ENCODE assay signal across 17 cellular contexts in the genomic region with DNA sequence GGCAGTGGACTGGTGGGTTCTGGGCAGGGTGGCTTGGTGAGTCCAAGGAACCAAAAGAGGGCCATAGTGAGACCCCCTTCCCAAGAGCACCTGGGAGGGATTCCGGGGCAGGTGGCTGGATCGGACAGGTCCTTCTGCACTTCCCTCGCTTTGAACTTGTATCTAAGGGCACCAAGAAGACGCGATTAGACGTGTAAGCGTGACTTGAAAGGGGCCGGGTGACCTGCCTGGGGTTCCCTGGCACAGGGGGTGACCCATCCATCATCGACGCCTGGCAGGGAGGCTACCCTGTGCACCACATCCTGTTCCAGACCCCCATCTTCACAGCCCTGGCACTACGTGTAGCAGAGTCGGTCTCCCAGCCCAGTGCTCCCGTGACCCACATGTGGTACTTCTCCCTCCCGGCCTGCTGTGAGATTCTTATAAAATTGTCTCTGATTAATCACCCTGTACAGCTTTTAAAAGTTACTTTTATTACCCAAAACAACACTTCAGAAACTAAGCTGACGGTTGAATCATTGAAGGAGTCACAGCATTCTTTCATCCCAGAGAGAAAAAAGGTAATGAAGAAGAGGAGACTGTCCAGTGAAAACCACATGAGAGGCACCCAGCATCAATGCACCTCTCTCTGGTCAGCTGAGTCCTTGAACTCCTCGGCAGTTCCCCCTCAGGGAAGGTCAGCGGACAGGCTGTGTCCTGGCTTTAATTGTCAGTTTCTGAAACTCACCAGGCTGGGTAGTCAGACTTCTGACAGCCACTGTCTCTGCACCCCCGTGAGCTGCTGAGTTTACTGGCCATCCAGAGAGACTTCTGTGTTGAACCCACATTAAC. TPM values are rescaled to one million over a fixed set of nuclear protein-coding genes. Genes with fewer than 3 reads are reported as not detected.
DNase-seq lines count a peak whose midpoint lies in the region; ATAC-seq, FAIRE-seq and TF ChIP-seq lines count a peak whose summit lies in the region.
"Had no signal": no experiment of that assay in that cellular context is flagged by ENCODE, and none has a peak within 500 bp of the region (broad histone marks: within the 10 kb centered on the region; RNA-seq: fewer than 3 reads in every experiment).

No MANE protein-coding gene starts in this region.

- H3K9ac ChIP-seq in SK-N-SH (no peak overlapping the region), keratinocyte (ENCODE audit: control insufficient read depth, extremely low read depth, insufficient read depth, low read length) (peak overlapping the region; percentile 50), neural progenitor cell (no peak overlapping the region)

- H3K27me3 ChIP-seq in cardiac muscle cell (no peaks in the 10 kb centered on the region), SK-N-SH (ENCODE audit: insufficient read depth) (no peaks in the 10 kb centered on the region), keratinocyte (ENCODE audit: control insufficient read depth, extremely low read depth, insufficient read depth, low read length) (no peaks in the 10 kb centered on the region), uterus (no peaks in the 10 kb centered on the region), neural progenitor cell (no peaks in the 10 kb centered on the region)
- H3K27me3 ChIP-seq: heart right ventricle had no signal

- H3K79me2 ChIP-seq in SK-N-SH (ENCODE audit: insufficient read depth) (peaks cover 100% of the 10 kb centered on the region), keratinocyte (ENCODE audit: control insufficient read depth, insufficient read depth, low read length) (peaks cover 94% of the 10 kb centered on the region), neural progenitor cell (ENCODE audit: low read depth) (peaks cover 100% of the 10 kb centered on the region)

- H3K27ac Mint-ChIP-seq in neural progenitor cell = no peak overlapping the region
- H3K27ac Mint-ChIP-seq in stimulated activated naive B cell treated with anti-CD40 and anti-IgM and Interleukin-4, amounts not matched to agents 10 μg/mL and 1 μg/mL and 100 μg/mL, for 72 hours = no peak overlapping the region
- H3K27ac Mint-ChIP-seq: activated naive CD8-positive, alpha-beta T cell; IgD-negative memory B cell; type B pancreatic cell had no signal

- POLR2A ChIA-PET in SK-N-SH (lab: Yijun Ruan, JAX) = interaction anchor here (1.3 kb wide), 1 partner anchor 36 kb away, joined by 4 read pairs; no protein-coding TSS in a partner anchor

- peak; percentile 41; the same call in 1 of the 2 replicates for TF ChIP-seq RAD21 in SK-N-SH (IDR thresholded peaks at IDR 0.05; ENCODE audit: low read length)

- peaks cover 7% of the 10 kb centered on the region for H3K9me1 ChIP-seq in keratinocyte (ENCODE audit: control insufficient read depth, extremely low read depth, insufficient read depth, low read length)

- intact Hi-C loops in left cardiac atrium (cut with DNase I) (no loop called here), uterus (cut with DNase I; ENCODE audit: low total_unique reads) (no loop called here)

- H3K27ac ChIP-seq in cardiac muscle cell = peak overlapping the region; percentile 79
- H3K27ac ChIP-seq in SK-N-SH (ENCODE audit: low read depth in 2 of 2, low read length in 1 of 2) = peak overlapping the region; percentile 29 to 74
- H3K27ac ChIP-seq in keratinocyte (ENCODE audit: control insufficient read depth, insufficient read depth, low read length) = peak overlapping the region; percentile 72
- peak overlapping the region in 1 of 2 donors; percentile 51 for H3K27ac ChIP-seq in uterus
- no peak overlapping the region for H3K27ac ChIP-seq in neural progenitor cell
- H3K27ac ChIP-seq: heart right ventricle had no signal

- no peak for TF ChIP-seq POLR2A in uterus (IDR thresholded peaks at IDR 0.05)

- no peaks in the 10 kb centered on the region for H3K9me3 ChIP-seq in cardiac muscle cell (ENCODE audit: low read depth)
- no peaks in the 10 kb centered on the region for H3K9me3 ChIP-seq in SK-N-SH
- H3K9me3 ChIP-seq in keratinocyte (ENCODE audit: control insufficient read depth, low read depth, low read length) = no peaks in the 10 kb centered on the region
- H3K9me3 ChIP-seq in uterus = no peaks in the 10 kb centered on the region
- no peaks in the 10 kb centered on the region for H3K9me3 ChIP-seq in neural progenitor cell (ENCODE audit: low read depth)
- H3K9me3 ChIP-seq: A549, heart right ventricle had no signal

- H3K4me2 ChIP-seq in SK-N-SH (0 out of 2 replicates have a peak overlapping the region, but pooled peaks have one; percentile 54), keratinocyte (ENCODE audit: control insufficient read depth, extremely low read depth, insufficient read depth, low read depth, low read length) (no peak overlapping the region), neural progenitor cell (no peak overlapping the region)

- H3F3A ChIP-seq in SK-N-SH (replicated peaks; ENCODE audit: insufficient read depth) (peaks cover 9% of the 10 kb centered on the region), neural progenitor cell (ENCODE audit: low read depth) (peaks cover 12% of the 10 kb centered on the region)

- TF ChIP-seq EP300 in SK-N-SH (IDR thresholded peaks at IDR 0.05; ENCODE audit: borderline replicate concordance in 1 of 2, low read depth in 1 of 2, low read length in 1 of 2) = peak in 1 of 2 experiments; percentile 86; a peak in 2 of 4 replicates

- peak; percentile 64 for FAIRE-seq in keratinocyte (lab: Jason Lieb, UNC)
- FAIRE-seq: A549 had no signal

- peaks cover 47% of the 10 kb centered on the region for H3K4me1 Mint-ChIP-seq in neural progenitor cell
- H3K4me1 Mint-ChIP-seq in stimulated activated naive B cell treated with anti-CD40 and anti-IgM and Interleukin-4, amounts not matched to agents 10 μg/mL and 1 μg/mL and 100 μg/mL, for 72 hours = peaks cover 15 to 34% of the 10 kb centered on the region in 2 donors
- H3K4me1 Mint-ChIP-seq: IgD-negative memory B cell had no signal

- H3K4me3 Mint-ChIP-seq in neural progenitor cell = no peak overlapping the region
- H3K4me3 Mint-ChIP-seq in stimulated activated naive B cell treated with anti-CD40 and anti-IgM and Interleukin-4, amounts not matched to agents 10 μg/mL and 1 μg/mL and 100 μg/mL, for 72 hours = no peak overlapping the region
- H3K4me3 Mint-ChIP-seq: activated naive CD8-positive, alpha-beta T cell; IgD-negative memory B cell; type B pancreatic cell had no signal

- ATAC-seq in left cardiac atrium = no peak
- ATAC-seq in stimulated activated naive B cell treated with anti-CD40 and anti-IgM and Interleukin-4, amounts not matched to agents 10 μg/mL and 1 μg/mL and 100 μg/mL, for 72 hours (replicated peaks) = no peak
- ATAC-seq in GM21447 (IDR thresholded peaks at IDR 0.05; ENCODE audit: unreplicated experiment) = no peak
- ATAC-seq: A549, left colon had no signal

- H3K36me3 ChIP-seq in cardiac muscle cell (no peaks in the 10 kb centered on the region), SK-N-SH (replicated peaks in 1 of 2; ENCODE audit: control insufficient read depth in 1 of 2, insufficient read depth in 2 of 2, low read length in 1 of 2) (peaks cover 0 to 8% of the 10 kb centered on the region in 2 experiments), keratinocyte (ENCODE audit: control insufficient read depth in 2 of 2, extremely low read depth in 1 of 2, insufficient read depth in 2 of 2, low read length in 2 of 2) (peaks cover 10 to 11% of the 10 kb centered on the region in 2 experiments), uterus (no peaks in the 10 kb centered on the region), neural progenitor cell (no peaks in the 10 kb centered on the region)
- H3K36me3 ChIP-seq: heart right ventricle had no signal

- no peak overlapping the region for H2AFZ ChIP-seq in SK-N-SH (ENCODE audit: low read depth)
- H2AFZ ChIP-seq in keratinocyte (ENCODE audit: control insufficient read depth, low read length) = no peak overlapping the region
- no peak overlapping the region for H2AFZ ChIP-seq in neural progenitor cell (replicated peaks)

- H4K20me1 ChIP-seq in SK-N-SH (ENCODE audit: insufficient read depth) = peaks cover 97% of the 10 kb centered on the region
- peaks cover 18% of the 10 kb centered on the region for H4K20me1 ChIP-seq in keratinocyte (ENCODE audit: control insufficient read depth, extremely low read depth, insufficient read depth, low read length)
- H4K20me1 ChIP-seq in neural progenitor cell (ENCODE audit: low read depth) = peaks cover 100% of the 10 kb centered on the region

- H3K36me3 Mint-ChIP-seq in neural progenitor cell = peaks cover 76% of the 10 kb centered on the region
- H3K36me3 Mint-ChIP-seq in stimulated activated naive B cell treated with anti-CD40 and anti-IgM and Interleukin-4, amounts not matched to agents 10 μg/mL and 1 μg/mL and 100 μg/mL, for 72 hours = peaks cover 2 to 10% of the 10 kb centered on the region in 2 donors
- H3K36me3 Mint-ChIP-seq: activated naive CD8-positive, alpha-beta T cell had no signal

- 78% methylated on average over 17 of the region's 18 CpGs for WGBS in SK-N-SH (ENCODE audit: low lambda C conversion rate)

- no peaks in the 10 kb centered on the region for H3K27me3 Mint-ChIP-seq in neural progenitor cell (ENCODE audit: insufficient read depth, low read depth)
- peaks cover 6 to 18% of the 10 kb centered on the region in 2 donors for H3K27me3 Mint-ChIP-seq in stimulated activated naive B cell treated with anti-CD40 and anti-IgM and Interleukin-4, amounts not matched to agents 10 μg/mL and 1 μg/mL and 100 μg/mL, for 72 hours
- H3K27me3 Mint-ChIP-seq: activated naive CD8-positive, alpha-beta T cell; type B pancreatic cell had no signal

- no peaks in the 10 kb centered on the region for H3K9me2 ChIP-seq in SK-N-SH

- no peak for DNase-seq in cardiac muscle cell (ENCODE audit: low read depth in 1 of 2, low spot score in 1 of 2)
- DNase-seq in left cardiac atrium = no peak
- DNase-seq in SK-N-SH = peak; percentile 80
- DNase-seq in keratinocyte (ENCODE audit: low read depth, low spot score) = no peak
- peak; percentile 2 to 15 for DNase-seq in uterus
- DNase-seq in neural progenitor cell (ENCODE audit: low spot score) = no peak
- DNase-seq in stimulated activated naive B cell treated with anti-CD40 and anti-IgM and Interleukin-4, amounts not matched to agents 10 μg/mL and 1 μg/mL and 100 μg/mL, for 72 hours = no peak
- DNase-seq: activated CD4-positive, CD25-positive, alpha-beta regulatory T cell treated with anti-CD3 and anti-CD28 coated beads, Interleukin-2, amount 50 U/mL, for 72 hours; COR-L47; heart right ventricle; left colon; NCI-H1105 treated with DMSO at 0.1 percent for 48 hours had no signal

- TF ChIP-seq CTCF in cardiac muscle cell (IDR thresholded peaks at IDR 0.05; ENCODE audit: low read depth, low read length) (no peak), SK-N-SH (IDR thresholded peaks at IDR 0.05) (no peak), keratinocyte (optimal IDR thresholded peaks at IDR 0.05 in 1 of 3, IDR thresholded peaks at IDR 0.05 in 1 of 3, conservative IDR thresholded peaks at IDR 0.05 in 1 of 3; ENCODE audit: extremely low read depth in 1 of 3, insufficient read depth in 2 of 3, low read length in 3 of 3) (no peak), uterus (IDR thresholded peaks at IDR 0.05) (no peak), neural progenitor cell (IDR thresholded peaks at IDR 0.05) (no peak)

- CTCF ChIA-PET in SK-N-SH (lab: Yijun Ruan, JAX) = interaction anchor here (0.9 to 1.5 kb wide), 4 partner anchors 11 to 152 kb away, joined by 3 to 5 read pairs (median 4); no protein-coding TSS in a partner anchor

- peaks cover 29% of the 10 kb centered on the region for H3K4me1 ChIP-seq in cardiac muscle cell (ENCODE audit: low read depth)
- H3K4me1 ChIP-seq in SK-N-SH (ENCODE audit: control insufficient read depth in 1 of 2, insufficient read depth in 2 of 2, low read depth in 1 of 2, low read length in 1 of 2) = peaks cover 37 to 40% of the 10 kb centered on the region in 2 experiments
- H3K4me1 ChIP-seq in keratinocyte (ENCODE audit: control insufficient read depth, extremely low read depth, insufficient read depth, low read length) = peaks cover 39% of the 10 kb centered on the region
- peaks cover 3 to 7% of the 10 kb centered on the region in 2 donors for H3K4me1 ChIP-seq in uterus
- peaks cover 36% of the 10 kb centered on the region for H3K4me1 ChIP-seq in neural progenitor cell

- dilution Hi-C loops in keratinocyte (cut with MboI; ENCODE audit: extremely low pct_ligation_motif_present, low sequenced_read_pairs) = no loop called here

- H3K4me3 ChIP-seq in cardiac muscle cell = no peak overlapping the region
- no peak overlapping the region for H3K4me3 ChIP-seq in SK-N-SH (ENCODE audit: low read depth in 2 of 2, low read length in 1 of 2)
- H3K4me3 ChIP-seq in keratinocyte (ENCODE audit: control insufficient read depth in 2 of 3, extremely low read depth in 1 of 3, insufficient read depth in 2 of 3, low read depth in 1 of 3, low read length in 3 of 3) = no peak overlapping the region
- no peak overlapping the region for H3K4me3 ChIP-seq in uterus
- no peak overlapping the region for H3K4me3 ChIP-seq in neural progenitor cell
- H3K4me3 ChIP-seq: A549, heart right ventricle had no signal

- peaks cover 45% of the 10 kb centered on the region for H3K9me3 Mint-ChIP-seq in neural progenitor cell
- no peaks in the 10 kb centered on the region for H3K9me3 Mint-ChIP-seq in stimulated activated naive B cell treated with anti-CD40 and anti-IgM and Interleukin-4, amounts not matched to agents 10 μg/mL and 1 μg/mL and 100 μg/mL, for 72 hours
- H3K9me3 Mint-ChIP-seq: IgD-negative memory B cell had no signal

RNA-seq across cellular contexts. Expression of gene SH3BP4, which starts 13.0 kb away (rescaled TPM):
- total RNA-seq in cardiac muscle cell = 55.0 and 71.3 TPM in 2 replicates
- 35.8 and 48.5 TPM in 2 replicates for polyA plus RNA-seq in cardiac muscle cell
- total RNA-seq in left cardiac atrium = 10 to 100 TPM; 15.1 to 27.0 TPM
- 27.7 and 32.9 TPM in 2 replicates for polyA plus RNA-seq in SK-N-SH (2012; rRNA removed)
- polyA plus RNA-seq in SK-N-SH (2012; cell fraction: cytosol; rRNA removed) = 23.7 and 27.9 TPM in 2 replicates
- 28.8 and 35.9 TPM in 2 replicates for polyA plus RNA-seq in SK-N-SH (2012; cell fraction: nucleus; rRNA removed)
- 46.4 to 56.4 TPM (median 50.4 TPM) in 3 replicates for polyA plus RNA-seq in keratinocyte
- 15.7 TPM for polyA plus RNA-seq in keratinocyte (2011; ENCODE audit: low read depth)
- 38.6 and 45.2 TPM in 2 replicates for polyA plus RNA-seq in keratinocyte (2011; cell fraction: cytosol; rRNA removed)
- 62.3 and 64.3 TPM in 2 replicates for polyA plus RNA-seq in keratinocyte (2011; cell fraction: nucleus; rRNA removed)
- polyA plus RNA-seq in keratinocyte (2012; ENCODE audit: low replicate concordance) = 18.3 and 39.2 TPM in 2 replicates
- 56.4 to 124 TPM (median 78.8 TPM) in 3 replicates for polyA minus RNA-seq in keratinocyte
- polyA minus RNA-seq in keratinocyte (2011; cell fraction: cytosol; rRNA and poly(A)+ RNA removed) = 33.4 TPM
- 43.1 and 65.2 TPM in 2 replicates for polyA minus RNA-seq in keratinocyte (2011; cell fraction: nucleus; rRNA and poly(A)+ RNA removed)
- 10 to 100 TPM; 13.5 to 28.4 (median 20.1) TPM for total RNA-seq in uterus
- 50.4 and 53.4 TPM in 2 replicates for total RNA-seq in neural progenitor cell (ENCODE audit: low replicate concordance)

Comparison
In these comparisons a context has a peak if more than half of its experiments do, and no peak if none do; other contexts are left out.
1. DNase-seq: peak in SK-N-SH (single experiment) and uterus (2 of 2); none in cardiac muscle cell (0 of 2), left cardiac atrium (single experiment), keratinocyte (single experiment), neural progenitor cell (single experiment) and stimulated activated naive B cell treated with anti-CD40 and anti-IgM and Interleukin-4, amounts not matched to agents 10 μg/mL and 1 μg/mL and 100 μg/mL, for 72 hours (single experiment).